Comparison of ENCODE assay signal across 1 cellular context in the genomic region with DNA sequence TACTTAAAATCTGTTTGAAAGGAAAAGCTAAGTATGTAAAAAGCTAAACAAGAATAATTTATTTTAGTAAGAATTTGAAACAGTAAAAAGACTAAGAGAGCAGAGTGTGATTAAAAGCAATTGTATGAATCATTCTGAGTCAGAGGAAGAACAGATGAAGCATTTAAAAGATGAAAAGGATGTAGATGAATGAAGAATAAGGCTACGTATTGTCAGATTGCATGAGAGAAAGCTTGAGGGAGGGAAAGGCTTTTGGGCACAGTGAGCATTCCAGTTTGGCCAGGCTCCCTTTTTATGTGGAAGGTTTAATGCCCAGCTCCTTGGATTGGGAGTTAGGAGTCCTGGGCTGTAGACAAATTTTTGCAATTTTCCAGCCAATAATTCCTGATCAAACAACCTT.
TF ChIP-seq lines count a peak whose summit lies in the region.

No MANE protein-coding gene starts in this region.

TF ChIP-seq in H1, 55 proteins besides CTCF, POLR2A, EP300 and RAD21:
- no peak for TF ChIP-seq TBP (IDR thresholded peaks at IDR 0.05; ENCODE audit: low read depth, low read length)
- TF ChIP-seq CHD2 (IDR thresholded peaks at IDR 0.05; ENCODE audit: low read length): no peak
- no peak for TF ChIP-seq SIN3A (conservative IDR thresholded peaks at IDR 0.05 in 1 of 2, IDR thresholded peaks at IDR 0.05 in 1 of 2; ENCODE audit: low read depth in 1 of 2, low read length in 2 of 2)
- no peak for TF ChIP-seq JUND (IDR thresholded peaks at IDR 0.05; ENCODE audit: low read length)
- TF ChIP-seq SAP30 (IDR thresholded peaks at IDR 0.05; ENCODE audit: insufficient read depth, insufficient replicate concordance, low read length): no peak
- TF ChIP-seq USF2 (IDR thresholded peaks at IDR 0.05; ENCODE audit: low read length): no peak
- no peak for TF ChIP-seq SP2 (IDR thresholded peaks at IDR 0.05; ENCODE audit: low read length)
- TF ChIP-seq CREB1 (IDR thresholded peaks at IDR 0.05): no peak
- TF ChIP-seq, protein P1, sequence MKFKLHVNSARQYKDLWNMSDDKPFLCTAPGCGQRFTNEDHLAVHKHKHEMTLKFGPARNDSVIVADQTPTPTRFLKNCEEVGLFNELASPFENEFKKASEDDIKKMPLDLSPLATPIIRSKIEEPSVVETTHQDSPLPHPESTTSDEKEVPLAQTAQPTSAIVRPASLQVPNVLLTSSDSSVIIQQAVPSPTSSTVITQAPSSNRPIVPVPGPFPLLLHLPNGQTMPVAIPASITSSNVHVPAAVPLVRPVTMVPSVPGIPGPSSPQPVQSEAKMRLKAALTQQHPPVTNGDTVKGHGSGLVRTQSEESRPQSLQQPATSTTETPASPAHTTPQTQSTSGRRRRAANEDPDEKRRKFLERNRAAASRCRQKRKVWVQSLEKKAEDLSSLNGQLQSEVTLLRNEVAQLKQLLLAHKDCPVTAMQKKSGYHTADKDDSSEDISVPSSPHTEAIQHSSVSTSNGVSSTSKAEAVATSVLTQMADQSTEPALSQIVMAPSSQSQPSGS (IDR thresholded peaks at IDR 0.05; ENCODE audit: low read length): no peak
- TF ChIP-seq, protein P2, sequence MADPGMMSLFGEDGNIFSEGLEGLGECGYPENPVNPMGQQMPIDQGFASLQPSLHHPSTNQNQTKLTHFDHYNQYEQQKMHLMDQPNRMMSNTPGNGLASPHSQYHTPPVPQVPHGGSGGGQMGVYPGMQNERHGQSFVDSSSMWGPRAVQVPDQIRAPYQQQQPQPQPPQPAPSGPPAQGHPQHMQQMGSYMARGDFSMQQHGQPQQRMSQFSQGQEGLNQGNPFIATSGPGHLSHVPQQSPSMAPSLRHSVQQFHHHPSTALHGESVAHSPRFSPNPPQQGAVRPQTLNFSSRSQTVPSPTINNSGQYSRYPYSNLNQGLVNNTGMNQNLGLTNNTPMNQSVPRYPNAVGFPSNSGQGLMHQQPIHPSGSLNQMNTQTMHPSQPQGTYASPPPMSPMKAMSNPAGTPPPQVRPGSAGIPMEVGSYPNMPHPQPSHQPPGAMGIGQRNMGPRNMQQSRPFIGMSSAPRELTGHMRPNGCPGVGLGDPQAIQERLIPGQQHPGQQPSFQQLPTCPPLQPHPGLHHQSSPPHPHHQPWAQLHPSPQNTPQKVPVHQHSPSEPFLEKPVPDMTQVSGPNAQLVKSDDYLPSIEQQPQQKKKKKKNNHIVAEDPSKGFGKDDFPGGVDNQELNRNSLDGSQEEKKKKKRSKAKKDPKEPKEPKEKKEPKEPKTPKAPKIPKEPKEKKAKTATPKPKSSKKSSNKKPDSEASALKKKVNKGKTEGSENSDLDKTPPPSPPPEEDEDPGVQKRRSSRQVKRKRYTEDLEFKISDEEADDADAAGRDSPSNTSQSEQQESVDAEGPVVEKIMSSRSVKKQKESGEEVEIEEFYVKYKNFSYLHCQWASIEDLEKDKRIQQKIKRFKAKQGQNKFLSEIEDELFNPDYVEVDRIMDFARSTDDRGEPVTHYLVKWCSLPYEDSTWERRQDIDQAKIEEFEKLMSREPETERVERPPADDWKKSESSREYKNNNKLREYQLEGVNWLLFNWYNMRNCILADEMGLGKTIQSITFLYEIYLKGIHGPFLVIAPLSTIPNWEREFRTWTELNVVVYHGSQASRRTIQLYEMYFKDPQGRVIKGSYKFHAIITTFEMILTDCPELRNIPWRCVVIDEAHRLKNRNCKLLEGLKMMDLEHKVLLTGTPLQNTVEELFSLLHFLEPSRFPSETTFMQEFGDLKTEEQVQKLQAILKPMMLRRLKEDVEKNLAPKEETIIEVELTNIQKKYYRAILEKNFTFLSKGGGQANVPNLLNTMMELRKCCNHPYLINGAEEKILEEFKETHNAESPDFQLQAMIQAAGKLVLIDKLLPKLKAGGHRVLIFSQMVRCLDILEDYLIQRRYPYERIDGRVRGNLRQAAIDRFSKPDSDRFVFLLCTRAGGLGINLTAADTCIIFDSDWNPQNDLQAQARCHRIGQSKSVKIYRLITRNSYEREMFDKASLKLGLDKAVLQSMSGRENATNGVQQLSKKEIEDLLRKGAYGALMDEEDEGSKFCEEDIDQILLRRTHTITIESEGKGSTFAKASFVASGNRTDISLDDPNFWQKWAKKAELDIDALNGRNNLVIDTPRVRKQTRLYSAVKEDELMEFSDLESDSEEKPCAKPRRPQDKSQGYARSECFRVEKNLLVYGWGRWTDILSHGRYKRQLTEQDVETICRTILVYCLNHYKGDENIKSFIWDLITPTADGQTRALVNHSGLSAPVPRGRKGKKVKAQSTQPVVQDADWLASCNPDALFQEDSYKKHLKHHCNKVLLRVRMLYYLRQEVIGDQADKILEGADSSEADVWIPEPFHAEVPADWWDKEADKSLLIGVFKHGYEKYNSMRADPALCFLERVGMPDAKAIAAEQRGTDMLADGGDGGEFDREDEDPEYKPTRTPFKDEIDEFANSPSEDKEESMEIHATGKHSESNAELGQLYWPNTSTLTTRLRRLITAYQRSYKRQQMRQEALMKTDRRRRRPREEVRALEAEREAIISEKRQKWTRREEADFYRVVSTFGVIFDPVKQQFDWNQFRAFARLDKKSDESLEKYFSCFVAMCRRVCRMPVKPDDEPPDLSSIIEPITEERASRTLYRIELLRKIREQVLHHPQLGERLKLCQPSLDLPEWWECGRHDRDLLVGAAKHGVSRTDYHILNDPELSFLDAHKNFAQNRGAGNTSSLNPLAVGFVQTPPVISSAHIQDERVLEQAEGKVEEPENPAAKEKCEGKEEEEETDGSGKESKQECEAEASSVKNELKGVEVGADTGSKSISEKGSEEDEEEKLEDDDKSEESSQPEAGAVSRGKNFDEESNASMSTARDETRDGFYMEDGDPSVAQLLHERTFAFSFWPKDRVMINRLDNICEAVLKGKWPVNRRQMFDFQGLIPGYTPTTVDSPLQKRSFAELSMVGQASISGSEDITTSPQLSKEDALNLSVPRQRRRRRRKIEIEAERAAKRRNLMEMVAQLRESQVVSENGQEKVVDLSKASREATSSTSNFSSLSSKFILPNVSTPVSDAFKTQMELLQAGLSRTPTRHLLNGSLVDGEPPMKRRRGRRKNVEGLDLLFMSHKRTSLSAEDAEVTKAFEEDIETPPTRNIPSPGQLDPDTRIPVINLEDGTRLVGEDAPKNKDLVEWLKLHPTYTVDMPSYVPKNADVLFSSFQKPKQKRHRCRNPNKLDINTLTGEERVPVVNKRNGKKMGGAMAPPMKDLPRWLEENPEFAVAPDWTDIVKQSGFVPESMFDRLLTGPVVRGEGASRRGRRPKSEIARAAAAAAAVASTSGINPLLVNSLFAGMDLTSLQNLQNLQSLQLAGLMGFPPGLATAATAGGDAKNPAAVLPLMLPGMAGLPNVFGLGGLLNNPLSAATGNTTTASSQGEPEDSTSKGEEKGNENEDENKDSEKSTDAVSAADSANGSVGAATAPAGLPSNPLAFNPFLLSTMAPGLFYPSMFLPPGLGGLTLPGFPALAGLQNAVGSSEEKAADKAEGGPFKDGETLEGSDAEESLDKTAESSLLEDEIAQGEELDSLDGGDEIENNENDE (IDR thresholded peaks at IDR 0.05; ENCODE audit: insufficient replicate concordance, low read length): no peak
- TF ChIP-seq KDM1A (IDR thresholded peaks at IDR 0.05; ENCODE audit: borderline replicate concordance, low read length): no peak
- no peak for TF ChIP-seq HDAC2 (IDR thresholded peaks at IDR 0.05; ENCODE audit: borderline replicate concordance in 1 of 2, low read depth in 2 of 2, low read length in 2 of 2)
- no peak for TF ChIP-seq NANOG (IDR thresholded peaks at IDR 0.05; ENCODE audit: insufficient read depth, low read depth, low read length, poor library complexity, severe bottlenecking)
- TF ChIP-seq CBX8 (IDR thresholded peaks at IDR 0.05; ENCODE audit: borderline replicate concordance, low read depth, low read length): no peak
